Comparison of ENCODE assay signal across 2 cellular contexts in the genomic region with DNA sequence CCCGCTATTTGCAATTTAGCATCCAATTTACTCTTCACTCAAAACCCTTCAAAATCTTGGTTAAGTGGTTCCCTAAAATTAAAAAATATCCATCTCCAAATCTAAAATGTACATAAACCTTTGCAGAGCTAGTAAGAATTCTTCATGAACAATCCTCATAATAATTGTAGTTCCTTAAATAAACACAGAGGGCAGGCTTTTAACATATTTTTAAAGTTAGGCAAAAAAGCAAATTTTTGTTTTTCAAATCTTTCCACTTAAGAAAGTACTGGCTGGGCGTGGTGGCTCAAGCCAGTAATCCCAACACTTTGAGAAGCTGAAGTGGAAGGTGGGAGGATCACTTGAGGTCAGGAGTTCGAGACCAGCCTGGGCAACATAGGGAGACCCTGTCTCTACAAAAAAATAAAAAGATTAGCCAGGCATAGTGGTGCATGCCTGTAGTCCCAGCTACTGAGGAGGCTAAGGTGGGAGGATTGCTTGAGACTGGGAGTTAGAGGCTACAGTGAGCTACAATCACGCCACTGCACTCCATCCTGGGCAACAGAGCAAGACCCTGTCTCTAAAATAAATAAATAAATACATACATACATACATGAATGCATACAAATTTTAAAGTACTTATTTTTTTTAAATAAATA.
TF ChIP-seq lines count a peak whose summit lies in the region.

No MANE protein-coding gene starts in this region.

TF ChIP-seq in IMR-90, 13 proteins besides CTCF, POLR2A, EP300 and RAD21:
- TF ChIP-seq CHD1 (IDR thresholded peaks at IDR 0.05; ENCODE audit: low read depth, low read length) (no peak), MAFK (IDR thresholded peaks at IDR 0.05; ENCODE audit: low read depth, low read length) (no peak), SMC3 (IDR thresholded peaks at IDR 0.05; ENCODE audit: low read depth, low read length) (peak; percentile 20; the same call in 1 of the 2 replicates)

TF ChIP-seq in K562, 482 proteins besides CTCF, POLR2A, EP300 and RAD21:
- TF ChIP-seq, protein P1, sequence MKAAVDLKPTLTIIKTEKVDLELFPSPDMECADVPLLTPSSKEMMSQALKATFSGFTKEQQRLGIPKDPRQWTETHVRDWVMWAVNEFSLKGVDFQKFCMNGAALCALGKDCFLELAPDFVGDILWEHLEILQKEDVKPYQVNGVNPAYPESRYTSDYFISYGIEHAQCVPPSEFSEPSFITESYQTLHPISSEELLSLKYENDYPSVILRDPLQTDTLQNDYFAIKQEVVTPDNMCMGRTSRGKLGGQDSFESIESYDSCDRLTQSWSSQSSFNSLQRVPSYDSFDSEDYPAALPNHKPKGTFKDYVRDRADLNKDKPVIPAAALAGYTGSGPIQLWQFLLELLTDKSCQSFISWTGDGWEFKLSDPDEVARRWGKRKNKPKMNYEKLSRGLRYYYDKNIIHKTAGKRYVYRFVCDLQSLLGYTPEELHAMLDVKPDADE (conservative IDR thresholded peaks at IDR 0.05; ENCODE audit: control insufficient read depth, low read depth, low read length), result no peak
- no peak for TF ChIP-seq NR2F6 (CRISPR knock-in tag; IDR thresholded peaks at IDR 0.05)
- TF ChIP-seq PREB (CRISPR knock-in tag; IDR thresholded peaks at IDR 0.05), result no peak
- TF ChIP-seq, protein P2, sequence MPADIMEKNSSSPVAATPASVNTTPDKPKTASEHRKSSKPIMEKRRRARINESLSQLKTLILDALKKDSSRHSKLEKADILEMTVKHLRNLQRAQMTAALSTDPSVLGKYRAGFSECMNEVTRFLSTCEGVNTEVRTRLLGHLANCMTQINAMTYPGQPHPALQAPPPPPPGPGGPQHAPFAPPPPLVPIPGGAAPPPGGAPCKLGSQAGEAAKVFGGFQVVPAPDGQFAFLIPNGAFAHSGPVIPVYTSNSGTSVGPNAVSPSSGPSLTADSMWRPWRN (IDR thresholded peaks at IDR 0.05; ENCODE audit: low read depth), result no peak
- TF ChIP-seq MYBL2 (IDR thresholded peaks at IDR 0.05; ENCODE audit: low read depth), result peak; percentile 27; the same call in 1 of the 2 replicates
- TF ChIP-seq MYBL2 (CRISPR knock-in tag; IDR thresholded peaks at IDR 0.05; ENCODE audit: borderline replicate concordance), result no peak
- TF ChIP-seq FOXM1 (IDR thresholded peaks at IDR 0.05; ENCODE audit: low read depth), result 0 out of 2 replicates have a peak, but pooled peaks have one; percentile 25
- TF ChIP-seq FOXM1 (CRISPR knock-in tag; IDR thresholded peaks at IDR 0.05; ENCODE audit: low read depth), result no peak
